ENCODE assay signal across 14 cellular contexts in the genomic region with DNA sequence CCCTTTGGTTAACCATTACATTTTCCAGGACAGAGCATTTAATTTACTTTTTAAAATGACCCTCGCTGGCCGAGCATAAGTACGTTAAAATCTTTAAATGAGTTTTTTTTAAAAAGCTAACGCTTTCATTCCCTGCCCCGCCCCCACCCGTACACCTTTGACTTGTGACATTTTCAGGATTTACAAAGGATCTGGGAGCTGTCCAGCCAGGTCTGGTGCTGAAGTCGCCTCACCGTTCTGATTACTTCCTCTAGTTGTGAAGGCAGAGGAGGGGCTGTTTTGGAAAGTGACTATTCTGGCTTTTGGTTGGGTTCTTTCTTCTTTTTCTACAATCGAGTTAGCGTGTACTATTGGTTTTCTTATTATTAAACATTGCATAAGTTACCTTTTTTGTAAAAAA. TPM values are rescaled to one million over a fixed set of nuclear protein-coding genes. Genes with fewer than 3 reads are reported as not detected.
A peak's percentile ranks its signal among the peaks of the same experiment; 100 is the strongest.
DNase-seq lines count a peak whose midpoint lies in the region; ATAC-seq and TF ChIP-seq lines count a peak whose summit lies in the region.
"Had no signal": no experiment of that assay in that cellular context is flagged by ENCODE, and none has a peak within 500 bp of the region (broad histone marks: within the 10 kb centered on the region; RNA-seq: fewer than 3 reads in every experiment).

No MANE protein-coding gene starts in this region.

- in situ Hi-C loops in ACHN (cut with HindIII; ENCODE audit: low pct_ligation_motif_present, low pct_unique_long_range_greater_than_20kb, low sequenced_read_pairs): no loop called here

- H3K4me3 Mint-ChIP-seq in activated CD4-positive, alpha-beta memory T cell treated with anti-CD3 and anti-CD28 coated beads for 36 hours: no peak overlapping the region
- H3K4me3 Mint-ChIP-seq: activated naive CD8-positive, alpha-beta T cell treated with anti-CD3 and anti-CD28 coated beads, Interleukin-2, amount 50 U/mL, for 24 hours had no signal

- no peak overlapping the region for H3K27ac Mint-ChIP-seq in activated CD4-positive, alpha-beta memory T cell treated with anti-CD3 and anti-CD28 coated beads for 36 hours
- H3K27ac Mint-ChIP-seq: activated naive CD8-positive, alpha-beta T cell treated with anti-CD3 and anti-CD28 coated beads, Interleukin-2, amount 50 U/mL, for 24 hours had no signal

- H3K4me1 Mint-ChIP-seq in activated CD4-positive, alpha-beta memory T cell treated with anti-CD3 and anti-CD28 coated beads for 36 hours (ENCODE audit: low read depth): no peaks in the 10 kb centered on the region

- ATAC-seq in left lobe of liver (peak; percentile 39), GM19324 (IDR thresholded peaks at IDR 0.05; ENCODE audit: low FRiP score, unreplicated experiment) (no peak), HG03520 (IDR thresholded peaks at IDR 0.05; ENCODE audit: unreplicated experiment) (no peak)
- ATAC-seq: activated naive CD8-positive, alpha-beta T cell treated with anti-CD3 and anti-CD28 coated beads, Interleukin-2, amount 50 U/mL, for 24 hours had no signal

- intact Hi-C loops in activated CD4-positive, alpha-beta memory T cell treated with anti-CD3 and anti-CD28 coated beads for 36 hours (cut with micrococcal nuclease): no loop called here

- no peaks in the 10 kb centered on the region for H3K9me3 ChIP-seq in HEK293 (ENCODE audit: control insufficient read depth, insufficient read depth, low read depth, low read length)
- H3K9me3 ChIP-seq: sigmoid colon, transverse colon had no signal

- CTCF ChIA-PET in HEK293 (lab: Yijun Ruan, JAX): interaction anchor here (0.6 to 0.8 kb wide), 2 partner anchors 38 to 214 kb away, joined by 3 to 4 read pairs; no protein-coding TSS in a partner anchor
- CTCF ChIA-PET in activated CD4-positive, alpha-beta memory T cell treated with anti-CD3 and anti-CD28 coated beads for 36 hours (lab: Charles Lee): no interaction called here

- no peak for TF ChIP-seq CTCF in HEK293 (tag by site-specific recombination; IDR thresholded peaks at IDR 0.05)

- DNase-seq in ACHN (peak; percentile 7), left lobe of liver (ENCODE audit: low spot score) (no peak), NCI-H1930 (lab: John Stamatoyannopoulos, UW) (no peak), MV-4-11 (lab: John Stamatoyannopoulos, UW) (no peak)
- DNase-seq in activated CD4-positive, alpha-beta memory T cell treated with anti-CD3 and anti-CD28 coated beads for 36 hours: peak; percentile 14
- DNase-seq: activated naive CD8-positive, alpha-beta T cell treated with anti-CD3 and anti-CD28 coated beads, Interleukin-2, amount 50 U/mL, for 24 hours; sigmoid colon; transverse colon had no signal

- peaks cover 18% of the 10 kb centered on the region for H3K27me3 Mint-ChIP-seq in activated CD4-positive, alpha-beta memory T cell treated with anti-CD3 and anti-CD28 coated beads for 36 hours

- H3K4me1 ChIP-seq in HEK293 (ENCODE audit: control insufficient read depth, insufficient read depth, low read length): no peaks in the 10 kb centered on the region
- H3K4me1 ChIP-seq: BLaER1 treated with 17β-estradiol and CSF1 and Interleukin-3, amounts not matched to agents 10 nM and 100 nM had no signal

- H3K36me3 Mint-ChIP-seq in activated CD4-positive, alpha-beta memory T cell treated with anti-CD3 and anti-CD28 coated beads for 36 hours: no peaks in the 10 kb centered on the region

- no peaks in the 10 kb centered on the region for H3K36me3 ChIP-seq in HEK293 (ENCODE audit: control insufficient read depth in 2 of 2, insufficient read depth in 1 of 2, low read length in 2 of 2)
- H3K36me3 ChIP-seq: BLaER1 treated with 17β-estradiol and CSF1 and Interleukin-3, amounts not matched to agents 10 nM and 100 nM; sigmoid colon; transverse colon had no signal

- no peak overlapping the region for H3K27ac ChIP-seq in HEK293 (ENCODE audit: extremely low read depth, low read depth, low read length)
- H3K27ac ChIP-seq: BLaER1 treated with 17β-estradiol and CSF1 and Interleukin-3, amounts not matched to agents 10 nM and 100 nM; KMS-11; sigmoid colon; transverse colon had no signal

- POLR2A ChIA-PET in HEK293 (lab: Yijun Ruan, JAX): interaction anchor here (0.6 kb wide), 1 partner anchor 9 kb away, joined by 3 read pairs; no protein-coding TSS in a partner anchor
- POLR2A ChIA-PET in activated CD4-positive, alpha-beta memory T cell treated with anti-CD3 and anti-CD28 coated beads for 36 hours (lab: Charles Lee): no interaction called here

- H3K4me3 ChIP-seq in HEK293 (ENCODE audit: low read depth, low read length): no peak overlapping the region
- H3K4me3 ChIP-seq: BLaER1 treated with 17β-estradiol and CSF1 and Interleukin-3, amounts not matched to agents 10 nM and 100 nM; sigmoid colon; transverse colon had no signal

- no peaks in the 10 kb centered on the region for H3K9me3 Mint-ChIP-seq in activated CD4-positive, alpha-beta memory T cell treated with anti-CD3 and anti-CD28 coated beads for 36 hours
- H3K9me3 Mint-ChIP-seq: activated naive CD8-positive, alpha-beta T cell treated with anti-CD3 and anti-CD28 coated beads, Interleukin-2, amount 50 U/mL, for 24 hours had no signal

TF ChIP-seq in HEK293, 187 proteins besides CTCF, POLR2A, EP300 and RAD21 (continues in another document):
- TF ChIP-seq ZNF624 (tag by site-specific recombination; IDR thresholded peaks at IDR 0.05) (no peak), YY1 (tag by site-specific recombination; IDR thresholded peaks at IDR 0.05) (no peak), TCF7L2 (IDR thresholded peaks at IDR 0.05; ENCODE audit: borderline replicate concordance, low read depth, low read length) (peak; percentile 78), ZNF350 (tag by site-specific recombination; IDR thresholded peaks at IDR 0.05) (no peak), ZNF501 (tag by site-specific recombination; IDR thresholded peaks at IDR 0.05) (no peak), ZNF2 (tag by site-specific recombination; IDR thresholded peaks at IDR 0.05) (no peak), ZNF514 (tag by site-specific recombination; IDR thresholded peaks at IDR 0.05) (no peak), KLF9 (tag by site-specific recombination; IDR thresholded peaks at IDR 0.05; ENCODE audit: low read depth) (no peak), ZBTB8A (tag by site-specific recombination; IDR thresholded peaks at IDR 0.05) (no peak)
- TF ChIP-seq, protein P1, sequence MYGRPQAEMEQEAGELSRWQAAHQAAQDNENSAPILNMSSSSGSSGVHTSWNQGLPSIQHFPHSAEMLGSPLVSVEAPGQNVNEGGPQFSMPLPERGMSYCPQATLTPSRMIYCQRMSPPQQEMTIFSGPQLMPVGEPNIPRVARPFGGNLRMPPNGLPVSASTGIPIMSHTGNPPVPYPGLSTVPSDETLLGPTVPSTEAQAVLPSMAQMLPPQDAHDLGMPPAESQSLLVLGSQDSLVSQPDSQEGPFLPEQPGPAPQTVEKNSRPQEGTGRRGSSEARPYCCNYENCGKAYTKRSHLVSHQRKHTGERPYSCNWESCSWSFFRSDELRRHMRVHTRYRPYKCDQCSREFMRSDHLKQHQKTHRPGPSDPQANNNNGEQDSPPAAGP (tag by site-specific recombination; IDR thresholded peaks at IDR 0.05): no peak
- TF ChIP-seq, protein P2, sequence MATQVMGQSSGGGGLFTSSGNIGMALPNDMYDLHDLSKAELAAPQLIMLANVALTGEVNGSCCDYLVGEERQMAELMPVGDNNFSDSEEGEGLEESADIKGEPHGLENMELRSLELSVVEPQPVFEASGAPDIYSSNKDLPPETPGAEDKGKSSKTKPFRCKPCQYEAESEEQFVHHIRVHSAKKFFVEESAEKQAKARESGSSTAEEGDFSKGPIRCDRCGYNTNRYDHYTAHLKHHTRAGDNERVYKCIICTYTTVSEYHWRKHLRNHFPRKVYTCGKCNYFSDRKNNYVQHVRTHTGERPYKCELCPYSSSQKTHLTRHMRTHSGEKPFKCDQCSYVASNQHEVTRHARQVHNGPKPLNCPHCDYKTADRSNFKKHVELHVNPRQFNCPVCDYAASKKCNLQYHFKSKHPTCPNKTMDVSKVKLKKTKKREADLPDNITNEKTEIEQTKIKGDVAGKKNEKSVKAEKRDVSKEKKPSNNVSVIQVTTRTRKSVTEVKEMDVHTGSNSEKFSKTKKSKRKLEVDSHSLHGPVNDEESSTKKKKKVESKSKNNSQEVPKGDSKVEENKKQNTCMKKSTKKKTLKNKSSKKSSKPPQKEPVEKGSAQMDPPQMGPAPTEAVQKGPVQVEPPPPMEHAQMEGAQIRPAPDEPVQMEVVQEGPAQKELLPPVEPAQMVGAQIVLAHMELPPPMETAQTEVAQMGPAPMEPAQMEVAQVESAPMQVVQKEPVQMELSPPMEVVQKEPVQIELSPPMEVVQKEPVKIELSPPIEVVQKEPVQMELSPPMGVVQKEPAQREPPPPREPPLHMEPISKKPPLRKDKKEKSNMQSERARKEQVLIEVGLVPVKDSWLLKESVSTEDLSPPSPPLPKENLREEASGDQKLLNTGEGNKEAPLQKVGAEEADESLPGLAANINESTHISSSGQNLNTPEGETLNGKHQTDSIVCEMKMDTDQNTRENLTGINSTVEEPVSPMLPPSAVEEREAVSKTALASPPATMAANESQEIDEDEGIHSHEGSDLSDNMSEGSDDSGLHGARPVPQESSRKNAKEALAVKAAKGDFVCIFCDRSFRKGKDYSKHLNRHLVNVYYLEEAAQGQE (tag by site-specific recombination; IDR thresholded peaks at IDR 0.05): peak; percentile 90
- TF ChIP-seq, protein P3, sequence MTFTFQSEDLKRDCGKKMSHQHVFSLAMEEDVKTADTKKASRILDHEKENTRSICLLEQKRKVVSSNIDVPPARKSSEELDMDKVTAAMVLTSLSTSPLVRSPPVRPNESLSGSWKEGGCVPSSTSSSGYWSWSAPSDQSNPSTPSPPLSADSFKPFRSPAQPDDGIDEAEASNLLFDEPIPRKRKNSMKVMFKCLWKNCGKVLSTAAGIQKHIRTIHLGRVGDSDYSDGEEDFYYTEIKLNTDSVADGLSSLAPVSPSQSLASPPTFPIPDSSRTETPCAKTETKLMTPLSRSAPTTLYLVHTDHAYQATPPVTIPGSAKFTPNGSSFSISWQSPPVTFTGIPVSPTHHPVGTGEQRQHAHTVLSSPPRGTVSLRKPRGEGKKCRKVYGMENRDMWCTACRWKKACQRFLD (tag by site-specific recombination; IDR thresholded peaks at IDR 0.05): no peak
- TF ChIP-seq, protein P4, sequence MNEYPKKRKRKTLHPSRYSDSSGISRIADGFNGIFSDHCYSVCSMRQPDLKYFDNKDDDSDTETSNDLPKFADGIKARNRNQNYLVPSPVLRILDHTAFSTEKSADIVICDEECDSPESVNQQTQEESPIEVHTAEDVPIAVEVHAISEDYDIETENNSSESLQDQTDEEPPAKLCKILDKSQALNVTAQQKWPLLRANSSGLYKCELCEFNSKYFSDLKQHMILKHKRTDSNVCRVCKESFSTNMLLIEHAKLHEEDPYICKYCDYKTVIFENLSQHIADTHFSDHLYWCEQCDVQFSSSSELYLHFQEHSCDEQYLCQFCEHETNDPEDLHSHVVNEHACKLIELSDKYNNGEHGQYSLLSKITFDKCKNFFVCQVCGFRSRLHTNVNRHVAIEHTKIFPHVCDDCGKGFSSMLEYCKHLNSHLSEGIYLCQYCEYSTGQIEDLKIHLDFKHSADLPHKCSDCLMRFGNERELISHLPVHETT (tag by site-specific recombination; IDR thresholded peaks at IDR 0.05): no peak

RNA-seq across cellular contexts. Expression of a gene that starts 2.9 kb away (rescaled TPM):
- not detected for total RNA-seq in activated CD4-positive, alpha-beta memory T cell treated with anti-CD3 and anti-CD28 coated beads for 36 hours
- not detected for total RNA-seq in left lobe of liver
- total RNA-seq: NCI-H460, sigmoid colon, transverse colon had no signal

Comparison
In these comparisons a context has a peak if more than half of its experiments do, and no peak if none do; other contexts are left out.
1. DNase-seq: peak in ACHN (single experiment) and activated CD4-positive, alpha-beta memory T cell treated with anti-CD3 and anti-CD28 coated beads for 36 hours (single experiment); none in left lobe of liver (single experiment), NCI-H1930 (0 of 2) and MV-4-11 (single experiment).